Comparison of ENCODE assay signal across 22 cellular contexts in genomic region chr18:59006461-59007067, GRCh38.
A peak's percentile ranks its signal among the peaks of the same experiment; 100 is the strongest.
DNase-seq lines count a peak whose midpoint lies in the region; ATAC-seq and TF ChIP-seq lines count a peak whose summit lies in the region.
"Had no signal": no experiment of that assay in that cellular context is flagged by ENCODE, and none has a peak within 500 bp of the region (broad histone marks: within the 10 kb centered on the region; RNA-seq: fewer than 3 reads in every experiment).

No MANE protein-coding gene starts in this region.

- peaks cover 34% of the 10 kb centered on the region for H3K4me1 ChIP-seq in left ventricle myocardium inferior
- H3K4me1 ChIP-seq in right cardiac atrium (ENCODE audit: control insufficient read depth, insufficient read depth, low read length) = peaks cover 5% of the 10 kb centered on the region
- H3K4me1 ChIP-seq in tibial artery = peaks cover 0 to 29% (median 21%) of the 10 kb centered on the region in 4 donors
- H3K4me1 ChIP-seq: uterus had no signal

- no peak overlapping the region for H3K4me3 Mint-ChIP-seq in immature natural killer cell
- H3K4me3 Mint-ChIP-seq: CD8-positive, alpha-beta T cell; IgD-negative memory B cell; neural crest cell; stimulated activated naive CD8-positive, alpha-beta T cell treated with anti-CD3 and anti-CD28 coated beads, Interleukin-15, amount 100 ng/mL, for 72 hours had no signal

- H3K27ac Mint-ChIP-seq in immature natural killer cell = no peak overlapping the region
- H3K27ac Mint-ChIP-seq: CD8-positive, alpha-beta T cell; IgD-negative memory B cell had no signal

- intact Hi-C loops in left ventricle myocardium inferior (cut with micrococcal nuclease) = no loop called here
- intact Hi-C loops in Right ventricle myocardium inferior (cut with DNase I) = no loop called here
- intact Hi-C loops in right cardiac atrium (cut with DNase I) = loop anchor here in 2 of 4 donors (5.0 to 10.0 kb wide), 2 partner anchors 46 to 48 kb away; no protein-coding TSS in a partner anchor
- intact Hi-C loops in tibial artery (cut with DNase I; ENCODE audit: low total_unique reads) = no loop called here

- 67% methylated on average over 3 of the region's 3 CpGs for WGBS in right cardiac atrium

- TF ChIP-seq CTCF in left ventricle myocardium inferior (IDR thresholded peaks at IDR 0.05; ENCODE audit: borderline replicate concordance) (no peak), astrocyte of the spinal cord (IDR thresholded peaks at IDR 0.05; ENCODE audit: low read depth, low read length) (no peak), tibial artery (IDR thresholded peaks at IDR 0.05) (no peak)

- H3K36me3 ChIP-seq in left ventricle myocardium inferior (no peaks in the 10 kb centered on the region), tibial artery (no peaks in the 10 kb centered on the region)
- H3K36me3 ChIP-seq: uterus had no signal

- no peaks in the 10 kb centered on the region for H3K4me1 Mint-ChIP-seq in immature natural killer cell
- H3K4me1 Mint-ChIP-seq: stimulated activated naive CD8-positive, alpha-beta T cell treated with anti-CD3 and anti-CD28 coated beads, Interleukin-15, amount 100 ng/mL, for 72 hours had no signal

- H3K4me3 ChIP-seq in left ventricle myocardium inferior (no peak overlapping the region), astrocyte of the spinal cord (ENCODE audit: low read depth, low read length) (no peak overlapping the region), right cardiac atrium (ENCODE audit: low read length) (no peak overlapping the region), tibial artery (no peak overlapping the region)
- H3K4me3 ChIP-seq: uterus had no signal

- no peaks in the 10 kb centered on the region for H3K36me3 Mint-ChIP-seq in immature natural killer cell
- H3K36me3 Mint-ChIP-seq: CD8-positive, alpha-beta T cell; IgD-negative memory B cell had no signal

- H3K27me3 ChIP-seq in left ventricle myocardium inferior (ENCODE audit: low read depth) (no peaks in the 10 kb centered on the region), right cardiac atrium (ENCODE audit: control insufficient read depth, insufficient read depth) (no peaks in the 10 kb centered on the region), tibial artery (no peaks in the 10 kb centered on the region)
- H3K27me3 ChIP-seq: uterus had no signal

- ATAC-seq in Right ventricle myocardium inferior (no peak), right cardiac atrium (no peak), HG03460 (IDR thresholded peaks at IDR 0.05; ENCODE audit: unreplicated experiment) (no peak)
- ATAC-seq: activated CD4-positive, CD25-positive, alpha-beta regulatory T cell treated with anti-CD3 and anti-CD28 coated beads, Interleukin-2, amount 50 U/mL, for 24 hours; CD8-positive, alpha-beta T cell; SK-N-SH treated with all-trans-retinoic acid at 6 μM for 48 hours; stimulated activated naive CD8-positive, alpha-beta T cell treated with anti-CD3 and anti-CD28 coated beads, Interleukin-15, amount 100 ng/mL, for 72 hours had no signal

- H3K27ac ChIP-seq in left ventricle myocardium inferior (replicated peaks) (peak overlapping the region; percentile 84), right cardiac atrium (ENCODE audit: low read length) (peak overlapping the region; percentile 39), tibial artery (peak overlapping the region; percentile 77 to 80)
- H3K27ac ChIP-seq: uterus had no signal

- in situ Hi-C loops in astrocyte of the spinal cord (cut with HindIII; ENCODE audit: low sequenced_read_pairs) = no loop called here

- no peaks in the 10 kb centered on the region for H3K9me3 Mint-ChIP-seq in immature natural killer cell
- H3K9me3 Mint-ChIP-seq: CD8-positive, alpha-beta T cell; stimulated activated naive CD8-positive, alpha-beta T cell treated with anti-CD3 and anti-CD28 coated beads, Interleukin-15, amount 100 ng/mL, for 72 hours had no signal

- no peaks in the 10 kb centered on the region for H3K27me3 Mint-ChIP-seq in immature natural killer cell (ENCODE audit: low read depth in 3 of 3)
- H3K27me3 Mint-ChIP-seq: IgD-negative memory B cell; stimulated activated naive CD8-positive, alpha-beta T cell treated with anti-CD3 and anti-CD28 coated beads, Interleukin-15, amount 100 ng/mL, for 72 hours had no signal

- H3K9me3 ChIP-seq in left ventricle myocardium inferior (replicated peaks) (peaks cover 10% of the 10 kb centered on the region), right cardiac atrium (ENCODE audit: control insufficient read depth, low read length) (no peaks in the 10 kb centered on the region), tibial artery (no peaks in the 10 kb centered on the region)
- H3K9me3 ChIP-seq: uterus had no signal

- no peak for DNase-seq in left ventricle myocardium inferior
- no peak for DNase-seq in Right ventricle myocardium inferior (ENCODE audit: missing footprints)
- peak; percentile 51 for DNase-seq in astrocyte of the spinal cord (ENCODE audit: low read depth, low spot score)
- DNase-seq in right cardiac atrium = peak; percentile 32 to 75 (median 65)
- no peak for DNase-seq in tibial artery
- no peak for DNase-seq in D341Med (ENCODE audit: low spot score)
- DNase-seq in immature natural killer cell = no peak
- DNase-seq: ACHN; activated CD8-positive, alpha-beta memory T cell treated with anti-CD3 and anti-CD28 coated beads for 24 hours; CD8-positive, alpha-beta T cell; cortex of kidney; MV-4-11; NCI-H2029 treated with DMSO at 0.1 percent for 48 hours; NCI-H524; stimulated activated naive CD8-positive, alpha-beta T cell treated with anti-CD3 and anti-CD28 coated beads, Interleukin-15, amount 100 ng/mL, for 72 hours; T1000; uterus had no signal

Comparison
In these comparisons a context has a peak if more than half of its experiments do, and no peak if none do; other contexts are left out.
1. DNase-seq: peak in astrocyte of the spinal cord (single experiment) and right cardiac atrium (3 of 3); none in left ventricle myocardium inferior (single experiment), Right ventricle myocardium inferior (single experiment), tibial artery (0 of 2), D341Med (single experiment) and immature natural killer cell (0 of 3).
2. Peak in every context shown above with its lines, with median percentiles within 50 percentile points of each other: H3K27ac ChIP-seq.